ENCODE assay signal across 11 cellular contexts in genomic region chr1:109913360-109913879, GRCh38. TPM values are rescaled to one million over a fixed set of nuclear protein-coding genes. Genes with fewer than 3 reads are reported as not detected.
DNase-seq lines count a peak whose midpoint lies in the region; ATAC-seq and TF ChIP-seq lines count a peak whose summit lies in the region.
"Had no signal": no experiment of that assay in that cellular context is flagged by ENCODE, and none has a peak within 500 bp of the region (broad histone marks: within the 10 kb centered on the region; RNA-seq: fewer than 3 reads in every experiment).

No MANE protein-coding gene starts in this region.

- peak overlapping the region; percentile 92 for H3K4me3 Mint-ChIP-seq in activated T-helper 2 cell treated with anti-CD3 and anti-CD28 coated beads, Interferon-gamma antibody, Interleukin-2, Interleukin-4, amounts not matched to agents 10 μg/mL and 5 μg/mL and 100 μg/mL, durations not matched to agents 14 hours and 24 hours and 36 hours (ENCODE audit: low read depth)

- TF ChIP-seq POLR2A in stomach (IDR thresholded peaks at IDR 0.05): no peak

- no peaks in the 10 kb centered on the region for H3K27me3 ChIP-seq in SK-N-SH (ENCODE audit: insufficient read depth)
- no peaks in the 10 kb centered on the region for H3K27me3 ChIP-seq in stomach

- ATAC-seq in SK-N-SH treated with all-trans-retinoic acid at 6 μM for 48 hours (no peak), GM18909 (IDR thresholded peaks at IDR 0.05; ENCODE audit: poor library complexity, unreplicated experiment) (no peak)

- H3K4me1 ChIP-seq in SK-N-SH (ENCODE audit: control insufficient read depth in 1 of 2, insufficient read depth in 2 of 2, low read depth in 1 of 2, low read length in 1 of 2): peaks cover 8 to 37% of the 10 kb centered on the region in 2 experiments; a peak in 2 of 4 replicates
- peaks cover 44 to 83% (median 55%) of the 10 kb centered on the region in 4 donors for H3K4me1 ChIP-seq in stomach

- POLR2A ChIA-PET in SK-N-SH (lab: Yijun Ruan, JAX): no interaction called here

- CTCF ChIA-PET in SK-N-SH (lab: Yijun Ruan, JAX): interaction anchor here (0.9 to 3.9 kb wide), 3 partner anchors 10 to 70 kb away, joined by 3 to 18 read pairs (median 3); partner anchors contain the start of gene AHCYL1

- no peaks in the 10 kb centered on the region for H3F3A ChIP-seq in SK-N-SH (replicated peaks; ENCODE audit: insufficient read depth)

- DNase-seq in SK-N-SH (no peak), foreskin fibroblast (no peak), stomach (no peak), GDM1 (lab: John Stamatoyannopoulos, UW) (no peak), NCI-H146 treated with DMSO at 0.1 percent for 48 hours (lab: John Stamatoyannopoulos, UW; ENCODE audit: unreplicated experiment) (no peak)
- no peak for DNase-seq in activated T-helper 2 cell treated with anti-CD3 and anti-CD28 coated beads, Interferon-gamma antibody, Interleukin-2, Interleukin-4, amounts not matched to agents 10 μg/mL and 5 μg/mL and 100 μg/mL, durations not matched to agents 14 hours and 24 hours and 36 hours (ENCODE audit: low spot score)
- DNase-seq: kidney glomerular epithelial cell; SHP77; stimulated activated naive CD4-positive, alpha-beta T cell had no signal

- H3K79me2 ChIP-seq in SK-N-SH (ENCODE audit: insufficient read depth): peaks cover 35% of the 10 kb centered on the region

- H3K9me2 ChIP-seq in SK-N-SH: no peaks in the 10 kb centered on the region

- H3K9me3 ChIP-seq in SK-N-SH (no peaks in the 10 kb centered on the region), stomach (no peaks in the 10 kb centered on the region)

- H3K9ac ChIP-seq in SK-N-SH: 0 out of 2 replicates have a peak overlapping the region, but pooled peaks have one; percentile 13

- no peak for TF ChIP-seq CTCF in SK-N-SH (IDR thresholded peaks at IDR 0.05)
- TF ChIP-seq CTCF in foreskin fibroblast (IDR thresholded peaks at IDR 0.05; ENCODE audit: low read depth, low read length): no peak
- TF ChIP-seq CTCF in stomach (IDR thresholded peaks at IDR 0.05): no peak

- no peak for TF ChIP-seq EP300 in SK-N-SH (IDR thresholded peaks at IDR 0.05; ENCODE audit: borderline replicate concordance in 1 of 2, low read depth in 1 of 2, low read length in 1 of 2)
- no peak for TF ChIP-seq EP300 in stomach (IDR thresholded peaks at IDR 0.05)

- H2AFZ ChIP-seq in SK-N-SH (ENCODE audit: low read depth): no peak overlapping the region

- no peaks in the 10 kb centered on the region for H3K27me3 Mint-ChIP-seq in activated T-helper 2 cell treated with anti-CD3 and anti-CD28 coated beads, Interferon-gamma antibody, Interleukin-2, Interleukin-4, amounts not matched to agents 10 μg/mL and 5 μg/mL and 100 μg/mL, durations not matched to agents 14 hours and 24 hours and 36 hours (ENCODE audit: low read depth)

- H4K20me1 ChIP-seq in SK-N-SH (ENCODE audit: insufficient read depth): peaks cover 14% of the 10 kb centered on the region; the same call in 1 of the 2 replicates

- H3K4me2 ChIP-seq in SK-N-SH: peak overlapping the region; percentile 99

- intact Hi-C loops in activated T-helper 2 cell treated with anti-CD3 and anti-CD28 coated beads, Interferon-gamma antibody, Interleukin-2, Interleukin-4, amounts not matched to agents 10 μg/mL and 5 μg/mL and 100 μg/mL, durations not matched to agents 14 hours and 24 hours and 36 hours (cut with micrococcal nuclease): no loop called here
- intact Hi-C loops in stomach (cut with DNase I; ENCODE audit: low total_unique reads): no loop called here

- H3K27ac Mint-ChIP-seq in activated T-helper 2 cell treated with anti-CD3 and anti-CD28 coated beads, Interferon-gamma antibody, Interleukin-2, Interleukin-4, amounts not matched to agents 10 μg/mL and 5 μg/mL and 100 μg/mL, durations not matched to agents 14 hours and 24 hours and 36 hours: peak overlapping the region; percentile 87

- H3K9me3 Mint-ChIP-seq in activated T-helper 2 cell treated with anti-CD3 and anti-CD28 coated beads, Interferon-gamma antibody, Interleukin-2, Interleukin-4, amounts not matched to agents 10 μg/mL and 5 μg/mL and 100 μg/mL, durations not matched to agents 14 hours and 24 hours and 36 hours: no peaks in the 10 kb centered on the region

- H3K36me3 ChIP-seq in SK-N-SH (replicated peaks in 1 of 2; ENCODE audit: control insufficient read depth in 1 of 2, insufficient read depth in 2 of 2, low read length in 1 of 2) (peaks cover 0 to 14% of the 10 kb centered on the region in 2 experiments), stomach (peaks cover 26 to 39% (median 35%) of the 10 kb centered on the region in 4 donors)

- WGBS in SK-N-SH (ENCODE audit: low lambda C conversion rate): 86% methylated on average over 1 of the region's 1 CpG
- WGBS in stomach, 5 donors: 58 to 82% (median 71%) methylated on average over 1 of the region's 1 CpG

- no peak overlapping the region; a peak in 1 of 4 replicates for H3K4me3 ChIP-seq in SK-N-SH (ENCODE audit: low read depth in 2 of 2, low read length in 1 of 2)
- H3K4me3 ChIP-seq in foreskin fibroblast (ENCODE audit: low read depth in 1 of 2, low read length in 2 of 2): peak overlapping the region; percentile 96 to 97
- peak overlapping the region; percentile 70 to 91 (median 76) for H3K4me3 ChIP-seq in stomach

- peaks cover 77% of the 10 kb centered on the region for H3K36me3 Mint-ChIP-seq in activated T-helper 2 cell treated with anti-CD3 and anti-CD28 coated beads, Interferon-gamma antibody, Interleukin-2, Interleukin-4, amounts not matched to agents 10 μg/mL and 5 μg/mL and 100 μg/mL, durations not matched to agents 14 hours and 24 hours and 36 hours (ENCODE audit: low read depth)

- H3K4me1 Mint-ChIP-seq in activated T-helper 2 cell treated with anti-CD3 and anti-CD28 coated beads, Interferon-gamma antibody, Interleukin-2, Interleukin-4, amounts not matched to agents 10 μg/mL and 5 μg/mL and 100 μg/mL, durations not matched to agents 14 hours and 24 hours and 36 hours (ENCODE audit: low read depth): peaks cover 65% of the 10 kb centered on the region

- no peak for TF ChIP-seq RAD21 in SK-N-SH (IDR thresholded peaks at IDR 0.05; ENCODE audit: low read length)

- H3K27ac ChIP-seq in SK-N-SH (ENCODE audit: low read depth in 2 of 2, low read length in 1 of 2) (no peak overlapping the region), stomach (peak overlapping the region; percentile 4 to 92 (median 86))

TF ChIP-seq in SK-N-SH, 30 proteins besides CTCF, POLR2A, EP300 and RAD21 (continues in another document):
- TF ChIP-seq SMC3 (IDR thresholded peaks at IDR 0.05; ENCODE audit: low read depth, low read length) (no peak), USF1 (IDR thresholded peaks at IDR 0.05; ENCODE audit: borderline replicate concordance, low read depth) (no peak), TCF12 (IDR thresholded peaks at IDR 0.05) (no peak)

TF ChIP-seq in SK-N-SH treated with all-trans-retinoic acid at 6 μM for 48 hours, 23 proteins besides CTCF, POLR2A, EP300 and RAD21 (continues in another document):
- TF ChIP-seq CSRNP3 (CRISPR knock-in tag; IDR thresholded peaks at IDR 0.05) (no peak), ESRRG (CRISPR knock-in tag; IDR thresholded peaks at IDR 0.05) (no peak), PPARA (CRISPR knock-in tag; IDR thresholded peaks at IDR 0.05; ENCODE audit: borderline replicate concordance) (no peak), CREB5 (CRISPR knock-in tag; IDR thresholded peaks at IDR 0.05; ENCODE audit: low read depth) (no peak), SNAI2 (CRISPR knock-in tag; IDR thresholded peaks at IDR 0.05) (no peak), ZFP30 (CRISPR knock-in tag; IDR thresholded peaks at IDR 0.05) (no peak)

RNA-seq across cellular contexts. Expression of gene CSF1, which starts 2.8 kb away (rescaled TPM):
- polyA plus RNA-seq in SK-N-SH (2012; rRNA removed): 25.3 and 31.9 TPM in 2 replicates
- 20.4 and 32.3 TPM in 2 replicates for polyA plus RNA-seq in SK-N-SH (2012; cell fraction: cytosol; rRNA removed)
- polyA plus RNA-seq in SK-N-SH (2012; cell fraction: nucleus; rRNA removed): 48.4 and 52.0 TPM in 2 replicates
- total RNA-seq in activated T-helper 2 cell treated with anti-CD3 and anti-CD28 coated beads, Interferon-gamma antibody, Interleukin-2, Interleukin-4, amounts not matched to agents 10 μg/mL and 5 μg/mL and 100 μg/mL, durations not matched to agents 14 hours and 24 hours and 36 hours: 251 and 252 TPM in 2 replicates
- 10 to 100 TPM in 4 of 5 donors, 1 to 10 TPM in 1; 9.4 to 82.3 (median 47.1) TPM for total RNA-seq in stomach
- 1 to 10 TPM; 6.6 to 9.8 (median 9.1) TPM for polyA plus RNA-seq in stomach

Comparison
In these comparisons a context has a peak if more than half of its experiments do, and no peak if none do; other contexts are left out.
1. H3K27ac ChIP-seq: peak in stomach (5 of 5); none in SK-N-SH (0 of 2).
2. H3K4me3 ChIP-seq: peak in foreskin fibroblast (2 of 2) and stomach (4 of 4); none in SK-N-SH (0 of 2).